Comparison of ENCODE assay signal across 5 cellular contexts in the genomic region with DNA sequence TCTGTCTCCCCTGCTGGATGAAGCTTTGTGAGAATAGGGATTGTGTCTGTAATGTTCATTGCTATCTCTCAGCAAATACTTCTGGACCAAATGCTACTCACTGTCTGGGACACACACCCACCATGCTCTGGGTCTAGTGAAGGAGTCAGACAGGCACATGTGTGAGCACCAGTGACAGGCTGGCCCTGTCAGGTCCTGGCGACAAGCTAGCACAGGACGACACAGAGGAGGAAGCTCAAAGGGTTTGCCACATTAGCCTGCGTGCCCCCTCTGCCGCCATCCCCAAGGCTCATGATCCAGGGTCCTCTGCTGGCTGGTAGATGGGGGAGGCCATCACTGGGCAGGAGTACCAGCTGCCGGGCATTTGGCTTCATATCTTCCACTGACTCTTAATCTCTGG.
"Had no signal": no experiment of that assay in that cellular context is flagged by ENCODE, and none has a peak within 500 bp of the region (broad histone marks: within the 10 kb centered on the region; RNA-seq: fewer than 3 reads in every experiment).

No MANE protein-coding gene starts in this region.

- DNase-seq: H9, HCEC 1CT, IMR-90 had no signal

- H2AFZ ChIP-seq: GM23338 had no signal

- ATAC-seq: GM23338, K562 had no signal

- H3K4me3 ChIP-seq: GM23338, K562 had no signal

- H3K4me2 ChIP-seq: GM23338 had no signal
